Comparison of ENCODE assay signal across 1 cellular context in the genomic region with DNA sequence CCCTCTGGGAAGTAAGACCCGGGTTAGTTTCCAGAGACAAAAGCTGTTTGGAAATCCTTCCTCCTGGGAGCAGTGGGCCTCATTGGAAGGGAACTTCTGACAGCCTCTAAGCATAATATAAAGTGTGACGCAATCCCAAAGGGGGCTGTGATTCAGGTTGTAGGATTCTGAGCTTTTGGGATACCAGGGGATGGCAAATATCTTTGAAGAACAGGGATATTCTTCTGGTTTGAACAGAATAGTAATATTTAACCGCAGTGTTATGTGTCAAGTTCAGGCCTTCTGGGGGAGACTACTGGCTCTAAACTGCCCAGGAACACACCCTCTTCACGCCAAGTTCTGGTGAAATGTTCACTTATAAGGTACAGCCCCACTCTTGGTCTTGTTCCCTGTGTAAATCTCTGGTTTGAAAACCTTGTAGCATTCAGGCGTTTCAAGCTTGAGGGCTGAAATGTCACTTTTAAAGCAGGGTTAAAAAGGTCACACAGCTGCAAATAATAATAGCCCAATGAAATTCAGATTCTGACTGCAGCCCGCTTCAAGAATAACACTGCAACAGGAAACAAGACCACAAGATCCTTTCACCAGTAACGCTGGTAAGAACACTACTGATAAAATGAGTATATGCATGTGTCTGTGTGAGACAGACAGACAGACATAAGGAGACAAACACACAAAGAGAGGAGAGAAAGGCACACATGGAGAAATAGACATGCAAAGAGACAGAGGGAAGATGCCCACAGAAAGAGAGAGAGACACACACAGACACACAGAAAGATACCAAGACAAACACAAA.
TF ChIP-seq lines count a peak whose summit lies in the region.

No MANE protein-coding gene starts in this region.

TF ChIP-seq in WTC11, 78 proteins besides CTCF, POLR2A, EP300 and RAD21 (continued from another document):
- TF ChIP-seq PRDM15 (CRISPR knock-in tag; IDR thresholded peaks at IDR 0.05): no peak
- TF ChIP-seq, protein P1, sequence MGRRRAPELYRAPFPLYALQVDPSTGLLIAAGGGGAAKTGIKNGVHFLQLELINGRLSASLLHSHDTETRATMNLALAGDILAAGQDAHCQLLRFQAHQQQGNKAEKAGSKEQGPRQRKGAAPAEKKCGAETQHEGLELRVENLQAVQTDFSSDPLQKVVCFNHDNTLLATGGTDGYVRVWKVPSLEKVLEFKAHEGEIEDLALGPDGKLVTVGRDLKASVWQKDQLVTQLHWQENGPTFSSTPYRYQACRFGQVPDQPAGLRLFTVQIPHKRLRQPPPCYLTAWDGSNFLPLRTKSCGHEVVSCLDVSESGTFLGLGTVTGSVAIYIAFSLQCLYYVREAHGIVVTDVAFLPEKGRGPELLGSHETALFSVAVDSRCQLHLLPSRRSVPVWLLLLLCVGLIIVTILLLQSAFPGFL (CRISPR knock-in tag; IDR thresholded peaks at IDR 0.05; ENCODE audit: borderline replicate concordance): no peak
- no peak for TF ChIP-seq ZNF512 (CRISPR knock-in tag; IDR thresholded peaks at IDR 0.05; ENCODE audit: borderline replicate concordance)
- TF ChIP-seq ZNF219 (CRISPR knock-in tag; IDR thresholded peaks at IDR 0.05; ENCODE audit: borderline replicate concordance): no peak
- TF ChIP-seq NR2C2 (CRISPR knock-in tag; IDR thresholded peaks at IDR 0.05): no peak
- no peak for TF ChIP-seq JAZF1 (CRISPR knock-in tag; IDR thresholded peaks at IDR 0.05)
